In the genomic region with DNA sequence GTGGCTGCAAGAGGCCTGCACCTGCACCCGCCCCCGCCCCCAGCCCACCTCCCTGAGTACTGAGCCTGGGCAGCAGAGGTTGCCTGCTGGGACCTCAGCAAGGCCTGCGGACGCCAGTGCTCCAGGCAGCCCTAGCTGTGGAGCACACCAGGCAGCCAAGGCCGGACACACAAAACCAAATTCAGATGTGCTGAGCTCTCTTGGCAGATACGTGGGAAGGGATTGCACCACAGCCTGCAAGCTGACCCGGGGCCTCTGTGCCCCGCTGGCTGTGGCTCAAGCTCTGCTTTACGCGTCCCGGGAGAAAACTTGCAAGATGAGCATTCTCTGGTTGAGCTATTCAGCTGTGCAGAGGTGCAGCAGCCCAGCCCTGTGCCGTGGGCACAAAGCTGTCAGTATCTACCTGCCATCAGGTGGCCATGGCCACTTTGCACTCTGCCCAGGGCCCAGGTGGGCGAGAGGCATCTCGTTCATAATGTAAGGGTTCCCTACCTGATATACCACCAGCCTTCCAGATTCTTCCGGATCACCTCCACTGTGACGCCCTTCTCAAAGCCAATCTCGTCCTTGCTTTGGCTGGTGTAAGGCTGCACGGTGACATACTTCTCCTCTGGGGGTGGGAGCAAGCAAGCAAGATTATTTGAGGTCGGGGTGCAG, we compare ENCODE assay signal across 11 cellular contexts.
DNase-seq lines count a peak whose midpoint lies in the region; ATAC-seq and TF ChIP-seq lines count a peak whose summit lies in the region.
"Had no signal": no experiment of that assay in that cellular context is flagged by ENCODE, and none has a peak within 500 bp of the region (broad histone marks: within the 10 kb centered on the region; RNA-seq: fewer than 3 reads in every experiment).

No MANE protein-coding gene starts in this region.

- peaks cover 0 to 7% (median 0%) of the 10 kb centered on the region in 3 donors for H3K27me3 Mint-ChIP-seq in CD14-positive monocyte (ENCODE audit: low read depth in 3 of 3)
- H3K27me3 Mint-ChIP-seq: CD4-positive, CD25-positive, alpha-beta regulatory T cell had no signal

- ATAC-seq in left ventricle myocardium superior: peak; percentile 68

- H3K4me3 ChIP-seq in AG10803 (ENCODE audit: low read length): no peak overlapping the region
- H3K4me3 ChIP-seq in adrenal gland: no peak overlapping the region
- no peak overlapping the region for H3K4me3 ChIP-seq in sigmoid colon
- H3K4me3 ChIP-seq in PC-9: no peak overlapping the region

- H2AFZ ChIP-seq in PC-9: no peak overlapping the region

- H3K36me3 Mint-ChIP-seq in CD14-positive monocyte: no peaks in the 10 kb centered on the region

- BruUV-seq in PC-9 (replicated peaks; lab: Mats Ljungman, UMichigan): no TSS peak

- DNase-seq in AG10803 (ENCODE audit: low read depth) (peak; percentile 98), adrenal gland (peak; percentile 46 to 86 (median 75)), left ventricle myocardium superior (peak; percentile 82), sigmoid colon (peak; percentile 91), PC-9 (no peak), NCI-H2107 treated with DMSO at 0.1 percent for 48 hours (lab: John Stamatoyannopoulos, UW; ENCODE audit: unreplicated experiment) (no peak), CD14-positive monocyte (ENCODE audit: low spot score) (no peak), NCI-H2029 treated with DMSO at 0.1 percent for 48 hours (lab: John Stamatoyannopoulos, UW) (no peak)
- DNase-seq: CD4-positive, CD25-positive, alpha-beta regulatory T cell; NCI-H748 treated with DMSO at 0.1 percent for 48 hours; stimulated activated CD4-positive, alpha-beta T cell treated with anti-CD3 and anti-CD28 coated beads, Interleukin-2, amount 100 ng/mL, for 24 hours had no signal

- intact Hi-C loops in adrenal gland (cut with DNase I) (no loop called here), left ventricle myocardium superior (cut with micrococcal nuclease) (no loop called here), sigmoid colon (cut with DNase I) (no loop called here), PC-9 (cut with micrococcal nuclease; ENCODE audit: unreplicated experiment) (no loop called here), CD14-positive monocyte (cut with micrococcal nuclease) (no loop called here)

- H3K4me1 ChIP-seq in adrenal gland (replicated peaks in 1 of 2) (peaks cover 0 to 40% of the 10 kb centered on the region in 2 donors), sigmoid colon (peaks cover 0 to 66% (median 51%) of the 10 kb centered on the region in 4 donors), PC-9 (replicated peaks; ENCODE audit: insufficient read depth) (no peaks in the 10 kb centered on the region)

- POLR2A ChIA-PET in PC-9 (lab: Charles Lee; ENCODE audit: unreplicated experiment): no interaction called here

- H3K4me1 Mint-ChIP-seq in CD14-positive monocyte: no peaks in the 10 kb centered on the region

- H3K4me3 Mint-ChIP-seq in CD14-positive monocyte: no peak overlapping the region
- H3K4me3 Mint-ChIP-seq: CD4-positive, CD25-positive, alpha-beta regulatory T cell had no signal

- no peaks in the 10 kb centered on the region for H4K20me1 ChIP-seq in PC-9 (ENCODE audit: insufficient read depth)

- H3F3A ChIP-seq in PC-9 (ENCODE audit: insufficient read depth, low read depth): no peaks in the 10 kb centered on the region

- H3K9me3 ChIP-seq in adrenal gland (replicated peaks in 1 of 3) (no peaks in the 10 kb centered on the region), sigmoid colon (no peaks in the 10 kb centered on the region), PC-9 (ENCODE audit: insufficient read depth, low read depth) (no peaks in the 10 kb centered on the region)

- H3K4me2 ChIP-seq in PC-9: no peak overlapping the region

- no peaks in the 10 kb centered on the region for H3K27me3 ChIP-seq in adrenal gland
- H3K27me3 ChIP-seq in sigmoid colon: no peaks in the 10 kb centered on the region
- no peaks in the 10 kb centered on the region for H3K27me3 ChIP-seq in PC-9 (ENCODE audit: insufficient read depth, low read depth)

- H3K27ac Mint-ChIP-seq in CD14-positive monocyte: no peak overlapping the region
- H3K27ac Mint-ChIP-seq: CD4-positive, CD25-positive, alpha-beta regulatory T cell had no signal

- H3K27ac ChIP-seq in adrenal gland: peak overlapping the region in 3 of 5 donors; percentile 13 to 83 (median 48)
- peak overlapping the region; percentile 22 to 65 (median 42) for H3K27ac ChIP-seq in sigmoid colon
- no peak overlapping the region for H3K27ac ChIP-seq in PC-9

- WGBS in adrenal gland, 4 donors: 58 to 96% (median 81%) methylated on average over 7 to 19 of the region's 19 CpGs
- 84 to 87% methylated on average over 19 of the region's 19 CpGs for WGBS in sigmoid colon, 2 donors

- peaks cover 0 to 2% (median 0%) of the 10 kb centered on the region in 7 donors for H3K9me3 Mint-ChIP-seq in CD14-positive monocyte
- H3K9me3 Mint-ChIP-seq: CD4-positive, CD25-positive, alpha-beta regulatory T cell had no signal

- no peaks in the 10 kb centered on the region for H3K79me2 ChIP-seq in PC-9 (ENCODE audit: low read depth)

- TF ChIP-seq CTCF in AG10803 (conservative IDR thresholded peaks at IDR 0.05; ENCODE audit: low read length) (no peak), adrenal gland (IDR thresholded peaks at IDR 0.05) (no peak), sigmoid colon (IDR thresholded peaks at IDR 0.05) (no peak), PC-9 (conservative IDR thresholded peaks at IDR 0.05) (no peak), CD14-positive monocyte (IDR thresholded peaks at IDR 0.05) (no peak)

- CTCF ChIA-PET in PC-9 (lab: Charles Lee): no interaction called here

- TF ChIP-seq EP300 in sigmoid colon (IDR thresholded peaks at IDR 0.05): no peak

- H3K36me3 ChIP-seq in adrenal gland (replicated peaks in 1 of 2) (peaks cover 0 to 38% of the 10 kb centered on the region in 2 donors), sigmoid colon (peaks cover 29 to 87% (median 44%) of the 10 kb centered on the region in 4 donors), PC-9 (ENCODE audit: low read depth) (no peaks in the 10 kb centered on the region)

- TF ChIP-seq POLR2A in adrenal gland (IDR thresholded peaks at IDR 0.05) (no peak), sigmoid colon (IDR thresholded peaks at IDR 0.05) (no peak)

- no peaks in the 10 kb centered on the region for H3K9me2 ChIP-seq in PC-9 (ENCODE audit: insufficient read depth)

Comparison
In these comparisons a context has a peak if more than half of its experiments do, and no peak if none do; other contexts are left out.
1. DNase-seq: peak in AG10803 (single experiment), adrenal gland (7 of 7), left ventricle myocardium superior (single experiment) and sigmoid colon (single experiment); none in PC-9 (0 of 2), NCI-H2107 treated with DMSO at 0.1 percent for 48 hours (single experiment), CD14-positive monocyte (single experiment) and NCI-H2029 treated with DMSO at 0.1 percent for 48 hours (single experiment).